Comparison of ENCODE assay signal across 40 cellular contexts in the genomic region with DNA sequence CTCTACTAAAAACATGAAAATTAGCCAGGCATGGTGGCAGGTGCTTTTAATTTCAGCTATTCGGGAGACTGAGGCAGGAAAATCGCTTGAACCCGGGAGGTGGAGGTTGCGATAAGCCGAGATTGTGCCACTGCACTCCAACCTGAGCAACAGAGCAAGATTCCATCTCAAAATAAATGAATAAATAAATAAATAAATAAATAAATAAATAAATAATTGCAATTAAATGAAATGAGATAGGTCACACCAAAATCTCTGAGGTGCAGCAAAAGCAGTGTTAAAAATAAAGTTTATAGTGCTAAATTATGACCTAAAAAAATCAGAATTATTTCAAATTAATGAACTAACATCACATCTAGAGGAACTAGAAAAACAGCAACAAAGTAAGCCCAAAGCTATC. TPM values are rescaled to one million over a fixed set of nuclear protein-coding genes. Genes with fewer than 3 reads are reported as not detected.
"Had no signal": no experiment of that assay in that cellular context is flagged by ENCODE, and none has a peak within 500 bp of the region (broad histone marks: within the 10 kb centered on the region; RNA-seq: fewer than 3 reads in every experiment).

No MANE protein-coding gene starts in this region.

- DNase-seq: Karpas-422, Kasumi-1, MG63, MM.1S, MV-4-11, NCI-H1048, NCI-H1092, NCI-H1092 treated with DMSO at 0.1 percent for 48 hours, NCI-H1105, NCI-H1105 treated with DMSO at 0.1 percent for 48 hours, NCI-H1417, NCI-H1417 treated with DMSO at 0.1 percent for 48 hours, NCI-H1436, NCI-H1436 treated with DMSO at 0.1 percent for 48 hours, NCI-H146, NCI-H1694, NCI-H1694 treated with DMSO at 0.1 percent for 48 hours, NCI-H187, NCI-H187 treated with DMSO at 0.1 percent for 48 hours, NCI-H1930, NCI-H2029, NCI-H2029 treated with DMSO at 0.1 percent for 48 hours, NCI-H2081, NCI-H2081 treated with DMSO at 0.1 percent for 48 hours, NCI-H2107, NCI-H2171, NCI-H2171 treated with DMSO at 0.1 percent for 48 hours, NCI-H2227 treated with DMSO at 0.1 percent for 48 hours, NCI-H226, NCI-H345, NCI-H446, NCI-H446 treated with DMSO at 0.1 percent for 48 hours, NCI-H510A, NCI-H510A treated with DMSO at 0.1 percent for 48 hours, NCI-H524, NCI-H524 treated with DMSO at 0.1 percent for 48 hours had no signal

- H3K27me3 ChIP-seq: MG63 had no signal

- H3K36me3 ChIP-seq: MG63 had no signal

- H3K9me3 ChIP-seq: MG63 had no signal

- H3K4me3 ChIP-seq: MG63 had no signal

RNA-seq across cellular contexts. Expression of a gene that starts 13.6 kb away (rescaled TPM):
- total RNA-seq: LHCN-M2, M059J, MCF 10A, NCI-H460 had no signal
